In genomic region chr14:57268161-57269067, GRCh38 we compare ENCODE assay signal across 8 cellular contexts. TPM values are rescaled to one million over a fixed set of nuclear protein-coding genes. Genes with fewer than 3 reads are reported as not detected.
DNase-seq lines count a peak whose midpoint lies in the region; ATAC-seq lines count a peak whose summit lies in the region.

TSS of gene AP5M1 (plus strand) at chr14:57268971. CDS start at chr14:57269315, 344 bp downstream.
TSS of gene EXOC5 (minus strand) at chr14:57268905. CDS start at chr14:57268648, 257 bp downstream.

- no peaks in the 10 kb centered on the region for H3K4me1 ChIP-seq in effector memory CD4-positive, alpha-beta T cell (ENCODE audit: control insufficient read depth, insufficient read depth, low read length, poor library complexity, severe bottlenecking)

- peak within 1 kb of the TSS; percentile 84 for H3K4me3 ChIP-seq in effector memory CD4-positive, alpha-beta T cell (ENCODE audit: insufficient read depth, low read depth, low read length, poor library complexity, severe bottlenecking)

- peak; percentile 95 for DNase-seq in COR-L47 (lab: John Stamatoyannopoulos, UW)
- DNase-seq in HT1080 (ENCODE audit: low read depth) = peak; percentile 89
- peak; percentile 95 for DNase-seq in NOMO-1 treated with DMSO at 0.1 percent for 48 hours (lab: John Stamatoyannopoulos, UW; ENCODE audit: unreplicated experiment)
- DNase-seq in activated CD8-positive, alpha-beta memory T cell treated with anti-CD3 and anti-CD28 coated beads for 4 hours (ENCODE audit: low read depth in 2 of 2) = peak; percentile 77 to 81
- peak; percentile 87 to 90 (median 89) for DNase-seq in effector memory CD4-positive, alpha-beta T cell
- DNase-seq in lung microvascular endothelial cell (ENCODE audit: low read depth in 2 of 2) = peak; percentile 92 to 94
- DNase-seq in stimulated activated CD4-positive, alpha-beta T cell treated with anti-CD3 and anti-CD28 coated beads, TNF-alpha, amount 100 ng/mL, for 48 hours (ENCODE audit: low read depth in 3 of 3) = peak; percentile 81 to 85 (median 84)

- no peaks in the 10 kb centered on the region for H3K9me3 ChIP-seq in effector memory CD4-positive, alpha-beta T cell (ENCODE audit: control insufficient read depth, low read length)

- peak; percentile 88 for ATAC-seq in GM21360 (IDR thresholded peaks at IDR 0.05; ENCODE audit: unreplicated experiment)

- no peaks in the 10 kb centered on the region for H3K36me3 ChIP-seq in effector memory CD4-positive, alpha-beta T cell (ENCODE audit: control insufficient read depth, insufficient read depth, low read length)

- peak within 1 kb of the TSS; percentile 95 for H3K27ac ChIP-seq in effector memory CD4-positive, alpha-beta T cell (ENCODE audit: insufficient read depth, low read length, poor library complexity, severe bottlenecking)

- H3K27me3 ChIP-seq in effector memory CD4-positive, alpha-beta T cell (replicated peaks; ENCODE audit: control insufficient read depth, insufficient read depth, low read length, poor library complexity, severe bottlenecking) = no peaks in the 10 kb centered on the region

RNA-seq across cellular contexts. Expression of gene AP5M1, which starts in this region (rescaled TPM):
- total RNA-seq in HT1080 (2014; rRNA removed; shearing (Covaris generic)) = 16.5 and 23.1 TPM in 2 replicates
- polyA plus RNA-seq in HT1080 (2015; cell fraction: cytosol; rRNA removed) = 18.8 and 24.1 TPM in 2 replicates
- 22.8 and 24.9 TPM in 2 replicates for polyA plus RNA-seq in HT1080 (2015; cell fraction: nucleus; rRNA removed)
- total RNA-seq in lung microvascular endothelial cell = 8.1 and 10.9 TPM in 2 replicates

RNA-seq across cellular contexts. Expression of gene EXOC5, which starts in this region (rescaled TPM):
- total RNA-seq in HT1080 (2014; rRNA removed; shearing (Covaris generic)) = 42.2 and 56.1 TPM in 2 replicates
- polyA plus RNA-seq in HT1080 (2015; cell fraction: cytosol; rRNA removed) = 49.6 and 58.7 TPM in 2 replicates
- polyA plus RNA-seq in HT1080 (2015; cell fraction: nucleus; rRNA removed) = 33.4 and 35.0 TPM in 2 replicates
- 22.4 and 25.2 TPM in 2 replicates for total RNA-seq in lung microvascular endothelial cell

Comparison
In these comparisons a context has a peak if more than half of its experiments do, and no peak if none do; other contexts are left out.
1. Peak in every context shown above with its lines: DNase-seq, ATAC-seq, H3K4me3 ChIP-seq and H3K27ac ChIP-seq.